Comparison of ENCODE assay signal across 27 cellular contexts in the genomic region with DNA sequence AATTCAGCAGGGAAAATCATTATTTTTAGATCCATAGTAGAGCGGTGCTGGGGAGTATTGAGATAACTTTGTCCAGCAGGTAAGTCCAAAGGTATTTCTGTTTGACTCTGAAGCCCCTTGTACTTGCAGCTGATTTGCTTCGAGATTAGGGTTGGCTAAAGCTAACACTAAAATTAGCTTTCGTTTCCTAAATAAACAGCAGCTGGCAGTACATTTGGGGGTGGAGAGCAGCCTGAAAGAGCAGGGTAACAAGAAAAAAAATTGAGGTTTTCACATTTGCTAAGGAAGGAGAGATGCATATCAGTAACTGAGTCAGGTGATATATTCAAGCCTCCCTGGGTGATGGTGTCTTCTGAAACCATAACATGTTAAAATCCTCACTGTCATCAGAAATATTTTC. TPM values are rescaled to one million over a fixed set of nuclear protein-coding genes. Genes with fewer than 3 reads are reported as not detected.
A peak's percentile ranks its signal among the peaks of the same experiment; 100 is the strongest.
DNase-seq lines count a peak whose midpoint lies in the region; ATAC-seq and TF ChIP-seq lines count a peak whose summit lies in the region.
"Had no signal": no experiment of that assay in that cellular context is flagged by ENCODE, and none has a peak within 500 bp of the region (broad histone marks: within the 10 kb centered on the region; RNA-seq: fewer than 3 reads in every experiment).

No MANE protein-coding gene starts in this region.

- DNase-seq in DMS79 (lab: John Stamatoyannopoulos, UW) (peak; percentile 3), DMS79 treated with DMSO at 0.1 percent for 48 hours (lab: John Stamatoyannopoulos, UW) (no peak), left lung (no peak), adrenal gland (no peak)
- DNase-seq in activated effector memory CD4-positive, alpha-beta T cell treated with Interleukin-2 at 50 U/mL for 16 hours: no peak
- DNase-seq: activated CD8-positive, alpha-beta memory T cell treated with anti-CD3 and anti-CD28 coated beads for 24 hours; activated T-cell treated with anti-CD3 and anti-CD28 coated beads, Interleukin-2, amount 50 U/mL, for 48 hours; AML-193; COR-L47; H9; mesendoderm; MG63; naive B cell; NCI-H1694 treated with DMSO at 0.1 percent for 48 hours; NCI-H2227 treated with DMSO at 0.1 percent for 48 hours; NCI-H82; ovary; right cardiac atrium; trophoblast cell; WERI-Rb-1 had no signal

- peaks cover 0 to 9% (median 0%) of the 10 kb centered on the region in 11 experiments; a peak in 4 of 22 replicates for H4K20me1 ChIP-seq in BLaER1 treated with 17β-estradiol and CSF1 and Interleukin-3, amounts not matched to agents 10 nM and 100 nM
- H4K20me1 ChIP-seq in OCI-LY3 (ENCODE audit: insufficient read depth, low read length): no peaks in the 10 kb centered on the region

- H3K9me3 ChIP-seq in BLaER1 treated with 17β-estradiol and CSF1 and Interleukin-3, amounts not matched to agents 10 nM and 100 nM (replicated peaks in 1 of 11): no peaks in the 10 kb centered on the region
- no peaks in the 10 kb centered on the region for H3K9me3 ChIP-seq in OCI-LY3 (ENCODE audit: insufficient read depth, low read length)
- no peaks in the 10 kb centered on the region for H3K9me3 ChIP-seq in left lung
- no peaks in the 10 kb centered on the region for H3K9me3 ChIP-seq in adrenal gland (replicated peaks in 1 of 3)
- H3K9me3 ChIP-seq: MG63, ovary, SJSA1 had no signal

- ATAC-seq in left lung (no peak), GM19328 (IDR thresholded peaks at IDR 0.05; ENCODE audit: unreplicated experiment) (no peak)
- ATAC-seq: right cardiac atrium had no signal

- H3K4me1 ChIP-seq in BLaER1 treated with 17β-estradiol and CSF1 and Interleukin-3, amounts not matched to agents 10 nM and 100 nM: peaks cover 13 to 43% (median 29%) of the 10 kb centered on the region in 10 experiments
- H3K4me1 ChIP-seq in OCI-LY3 (ENCODE audit: low read length) (peaks cover 13% of the 10 kb centered on the region), left lung (peaks cover 2 to 7% of the 10 kb centered on the region in 2 donors), adrenal gland (replicated peaks in 1 of 2) (no peaks in the 10 kb centered on the region)
- H3K4me1 ChIP-seq: SJSA1 had no signal

- no peak for TF ChIP-seq CTCF in OCI-LY3 (IDR thresholded peaks at IDR 0.05; ENCODE audit: low read depth, low read length)
- no peak for TF ChIP-seq CTCF in left lung (IDR thresholded peaks at IDR 0.05)
- TF ChIP-seq CTCF in adrenal gland (IDR thresholded peaks at IDR 0.05): no peak

- intact Hi-C loops in left lung (cut with DNase I): no loop called here
- intact Hi-C loops in adrenal gland (cut with DNase I): loop anchor here in 1 of 2 donors (10.0 kb wide), 1 partner anchor 124 kb away; no protein-coding TSS in a partner anchor

- peaks cover 0 to 35% (median 5%) of the 10 kb centered on the region in 11 experiments; a peak in 11 of 22 replicates for H3K27me3 ChIP-seq in BLaER1 treated with 17β-estradiol and CSF1 and Interleukin-3, amounts not matched to agents 10 nM and 100 nM
- H3K27me3 ChIP-seq in OCI-LY3 (ENCODE audit: low read depth, low read length) (no peaks in the 10 kb centered on the region), left lung (no peaks in the 10 kb centered on the region), adrenal gland (no peaks in the 10 kb centered on the region)
- H3K27me3 ChIP-seq: ovary had no signal

- H3K36me3 ChIP-seq in BLaER1 treated with 17β-estradiol and CSF1 and Interleukin-3, amounts not matched to agents 10 nM and 100 nM: no peaks in the 10 kb centered on the region
- H3K36me3 ChIP-seq in OCI-LY3 (replicated peaks; ENCODE audit: low read depth, low read length) (no peaks in the 10 kb centered on the region), left lung (no peaks in the 10 kb centered on the region), adrenal gland (replicated peaks in 1 of 2) (no peaks in the 10 kb centered on the region)
- H3K36me3 ChIP-seq: MG63, ovary, SJSA1, WERI-Rb-1 had no signal

- peak overlapping the region in 8 of 11 experiments; percentile 2 to 71 (median 51); a peak in 13 of 22 replicates for H3K4me2 ChIP-seq in BLaER1 treated with 17β-estradiol and CSF1 and Interleukin-3, amounts not matched to agents 10 nM and 100 nM
- peak overlapping the region; percentile 37 for H3K4me2 ChIP-seq in OCI-LY3 (ENCODE audit: low read length)

- H3K27ac ChIP-seq in BLaER1 treated with 17β-estradiol and CSF1 and Interleukin-3, amounts not matched to agents 10 nM and 100 nM: no peak overlapping the region
- H3K27ac ChIP-seq in OCI-LY3 (ENCODE audit: low read length) (peak overlapping the region; percentile 28), left lung (peak overlapping the region; percentile 8 to 11), adrenal gland (no peak overlapping the region)
- H3K27ac ChIP-seq: ovary, SJSA1, WERI-Rb-1 had no signal

- no peak for TF ChIP-seq POLR2A in adrenal gland (IDR thresholded peaks at IDR 0.05)

- WGBS in adrenal gland, 4 donors: 28 to 56% (median 46%) methylated on average over 3 of the region's 3 CpGs

- no peak overlapping the region for H3K4me3 ChIP-seq in BLaER1 treated with 17β-estradiol and CSF1 and Interleukin-3, amounts not matched to agents 10 nM and 100 nM
- H3K4me3 ChIP-seq in OCI-LY3 (ENCODE audit: low read length): peak overlapping the region; percentile 10; the same call in 1 of the 2 replicates
- H3K4me3 ChIP-seq in left lung: no peak overlapping the region
- no peak overlapping the region for H3K4me3 ChIP-seq in adrenal gland
- H3K4me3 ChIP-seq: MG63, ovary, SJSA1 had no signal

- H3K9ac ChIP-seq in BLaER1 treated with 17β-estradiol and CSF1 and Interleukin-3, amounts not matched to agents 10 nM and 100 nM: peak overlapping the region in 2 of 11 experiments; percentile 24 to 25; a peak in 1 of 22 replicates
- H3K9ac ChIP-seq in OCI-LY3 (ENCODE audit: low read length): no peak overlapping the region

- peak overlapping the region; percentile 12; the same call in 1 of the 2 replicates for H2AFZ ChIP-seq in OCI-LY3 (ENCODE audit: low read depth, low read length)

- H3K79me2 ChIP-seq in OCI-LY3 (ENCODE audit: low read length): no peaks in the 10 kb centered on the region

RNA-seq across cellular contexts. Expression of gene TMC5, which starts 37.4 kb away (rescaled TPM):
- total RNA-seq in left lung (100 to 1,000 TPM in 1 of 2 donors, 10 to 100 TPM in 1; 78.8 to 105 TPM), adrenal gland (under 1 TPM in 2 of 8 donors, not detected in 6; 0.27 to 0.39 TPM)
- under 1 TPM in 1 of 3 donors, not detected in 2; 0.20 TPM for polyA plus RNA-seq in adrenal gland
- total RNA-seq: A172, G401, SJSA1 had no signal
- polyA plus RNA-seq: IgD-negative memory B cell had no signal

Comparison
In these comparisons a context has a peak if more than half of its experiments do, and no peak if none do; other contexts are left out.
1. H3K27ac ChIP-seq: peak in OCI-LY3 (single experiment) and left lung (2 of 2); none in BLaER1 treated with 17β-estradiol and CSF1 and Interleukin-3, amounts not matched to agents 10 nM and 100 nM (0 of 11) and adrenal gland (0 of 5).
2. RNA of gene TMC5, which starts 37.4 kb away (total RNA-seq): 78.8 to 105 TPM in left lung; 0.27 to 0.39 TPM in adrenal gland; every median in the first group is over 10 times any median in the second.